ENCODE assay signal across 1 cellular context in genomic region chr6:145044606-145045275, GRCh38.
TF ChIP-seq lines count a peak whose summit lies in the region.

No MANE protein-coding gene starts in this region.

TF ChIP-seq in GM23338, 12 proteins besides CTCF, POLR2A, EP300 and RAD21 (continued from another document):
- TF ChIP-seq ZNF462 (CRISPR knock-in tag; IDR thresholded peaks at IDR 0.05): no peak
- TF ChIP-seq NANOG (IDR thresholded peaks at IDR 0.05; ENCODE audit: borderline replicate concordance): no peak
- TF ChIP-seq ZNF114 (CRISPR knock-in tag; IDR thresholded peaks at IDR 0.05): no peak
- no peak for TF ChIP-seq ZNF331 (CRISPR knock-in tag; IDR thresholded peaks at IDR 0.05; ENCODE audit: low read depth)
- no peak for TF ChIP-seq STAT1 (IDR thresholded peaks at IDR 0.05; ENCODE audit: unreplicated experiment)
- TF ChIP-seq REST (IDR thresholded peaks at IDR 0.05; ENCODE audit: unreplicated experiment): no peak
- TF ChIP-seq ETS1 (IDR thresholded peaks at IDR 0.05): no peak
- TF ChIP-seq EZH2 (IDR thresholded peaks at IDR 0.05; ENCODE audit: low read depth, unreplicated experiment): no peak
- no peak for TF ChIP-seq JUNB (IDR thresholded peaks at IDR 0.05; ENCODE audit: unreplicated experiment)
- no peak for TF ChIP-seq EZH2phosphoT487 (IDR thresholded peaks at IDR 0.05; ENCODE audit: unreplicated experiment)
